ENCODE assay signal across 14 cellular contexts in the genomic region with DNA sequence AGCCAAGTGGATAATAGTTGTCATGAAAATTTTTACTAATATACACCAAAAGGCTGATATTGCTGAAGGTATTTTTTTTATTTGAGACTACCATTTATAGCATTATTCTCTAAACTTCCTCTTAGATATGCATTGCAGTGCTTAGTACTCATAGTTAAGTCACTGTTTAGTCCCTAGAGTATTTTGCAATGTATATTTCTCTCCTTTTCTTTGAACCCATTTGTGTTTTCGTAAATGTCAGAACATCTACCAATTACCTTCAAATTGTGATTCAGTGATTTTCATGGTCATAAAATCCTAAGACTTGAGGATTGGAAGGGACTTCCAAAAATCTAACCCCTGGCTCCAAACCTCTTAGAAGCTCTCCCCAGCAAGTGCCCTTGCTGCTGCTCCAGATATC. TPM values are rescaled to one million over a fixed set of nuclear protein-coding genes. Genes with fewer than 3 reads are reported as not detected.
"Had no signal": no experiment of that assay in that cellular context is flagged by ENCODE, and none has a peak within 500 bp of the region (broad histone marks: within the 10 kb centered on the region; RNA-seq: fewer than 3 reads in every experiment).

No MANE protein-coding gene starts in this region.

- H3K4me2 ChIP-seq: hepatocyte had no signal

- DNase-seq: effector memory CD4-positive, alpha-beta T cell; foreskin melanocyte; kidney glomerular epithelial cell; naive thymus-derived CD8-positive, alpha-beta T cell; posterior cingulate gyrus; stimulated activated CD4-positive, alpha-beta T cell treated with anti-CD3 and anti-CD28 coated beads, Interleukin-12 subunit alpha, Interleukin-12 subunit beta, amount 100 ng/mL, for 4 hours; stimulated activated naive CD4-positive, alpha-beta T cell had no signal

- H2AFZ ChIP-seq: hepatocyte had no signal

- H3K27me3 ChIP-seq: hepatocyte, neutrophil had no signal

- H3K79me2 ChIP-seq: hepatocyte had no signal

- H3K4me3 Mint-ChIP-seq: naive thymus-derived CD8-positive, alpha-beta T cell had no signal

- H3K27ac ChIP-seq: hepatocyte, neutrophil had no signal

- H3K9me3 Mint-ChIP-seq: naive thymus-derived CD8-positive, alpha-beta T cell had no signal

- H3K9me3 ChIP-seq: mucosa of descending colon, neutrophil had no signal

- H3K4me3 ChIP-seq: hepatocyte, mucosa of descending colon had no signal

- H3K27me3 Mint-ChIP-seq: naive thymus-derived CD8-positive, alpha-beta T cell had no signal

RNA-seq across cellular contexts. Expression of gene CYP26C1, which starts 21.5 kb away (rescaled TPM):
- total RNA-seq: esophagus mucosa, hepatocyte, osteocyte, urinary bladder had no signal

RNA-seq across cellular contexts. Expression of gene CYP26A1, which starts 34.6 kb away (rescaled TPM):
- total RNA-seq: esophagus mucosa; mucosa of descending colon; naive thymus-derived CD8-positive, alpha-beta T cell; osteocyte; sciatic nerve; urinary bladder had no signal
